8 cellular contexts compared by ENCODE assay signal in genomic region chr5:59769041-59769360, GRCh38.
DNase-seq lines count a peak whose midpoint lies in the region; ATAC-seq, FAIRE-seq and TF ChIP-seq lines count a peak whose summit lies in the region.

No MANE protein-coding gene starts in this region.

- no peak for FAIRE-seq in GM12892 (lab: Jason Lieb, UNC)

- intact Hi-C loops in Caco-2 (cut with micrococcal nuclease; ENCODE audit: unreplicated experiment) (no loop called here), PC-9 (cut with micrococcal nuclease; ENCODE audit: unreplicated experiment) (loop anchor here (2.0 kb wide), 2 partner anchors 18 to 30 kb away; no protein-coding TSS in a partner anchor)

- H3F3A ChIP-seq in PC-9 (ENCODE audit: insufficient read depth, low read depth), result peaks cover 18% of the 10 kb centered on the region

- H3K79me2 ChIP-seq in PC-9 (ENCODE audit: low read depth) (peaks cover 37% of the 10 kb centered on the region), fibroblast of lung (ENCODE audit: control insufficient read depth, insufficient read depth, low read length) (no peaks in the 10 kb centered on the region), mesendoderm (ENCODE audit: control insufficient read depth, insufficient read depth, low read length) (no peaks in the 10 kb centered on the region)

- H3K9me3 Mint-ChIP-seq in Caco-2 (ENCODE audit: unreplicated experiment), result no peaks in the 10 kb centered on the region
- no peaks in the 10 kb centered on the region for H3K9me3 Mint-ChIP-seq in progenitor cell of endocrine pancreas (ENCODE audit: low read depth)

- no peak overlapping the region for H3K18ac ChIP-seq in mesendoderm (ENCODE audit: low read length)

- no peak overlapping the region for H2BK15ac ChIP-seq in mesendoderm (replicated peaks; ENCODE audit: low read depth)

- H3K36me3 Mint-ChIP-seq in Caco-2 (ENCODE audit: insufficient read depth, unreplicated experiment) (no peaks in the 10 kb centered on the region), progenitor cell of endocrine pancreas (ENCODE audit: insufficient read depth) (no peaks in the 10 kb centered on the region)

- TF ChIP-seq CTCF in Caco-2 (IDR thresholded peaks at IDR 0.05; ENCODE audit: insufficient read depth in 1 of 2, low read depth in 1 of 2, low read length in 1 of 2, severe bottlenecking in 1 of 2, unreplicated experiment in 1 of 2) (no peak), PC-9 (conservative IDR thresholded peaks at IDR 0.05) (no peak), fibroblast of lung (conservative IDR thresholded peaks at IDR 0.05 in 1 of 2, IDR thresholded peaks at IDR 0.05 in 1 of 2; ENCODE audit: low read depth in 1 of 2, low read length in 2 of 2) (no peak), progenitor cell of endocrine pancreas (IDR thresholded peaks at IDR 0.05; ENCODE audit: unreplicated experiment) (no peak)

- H3K9ac ChIP-seq in fibroblast of lung (ENCODE audit: insufficient read depth, low read length), result peak overlapping the region; percentile 16
- no peak overlapping the region for H3K9ac ChIP-seq in mesendoderm (ENCODE audit: low read length)

- no peak overlapping the region for H2BK5ac ChIP-seq in mesendoderm (ENCODE audit: low read length)

- no peak overlapping the region for H3K4ac ChIP-seq in mesendoderm (ENCODE audit: low read depth, low read length)

- H3K27me3 ChIP-seq in Caco-2 (replicated peaks; ENCODE audit: control insufficient read depth, insufficient read depth, low read length), result 0 out of 2 replicates have a peak, but pooled peaks cover 4% of the 10 kb centered on the region
- H3K27me3 ChIP-seq in PC-9 (ENCODE audit: insufficient read depth, low read depth), result no peaks in the 10 kb centered on the region
- peaks cover 7% of the 10 kb centered on the region for H3K27me3 ChIP-seq in fibroblast of lung (ENCODE audit: control insufficient read depth, insufficient read depth, low read length)
- H3K27me3 ChIP-seq in mesendoderm (ENCODE audit: insufficient read depth, low read length, poor library complexity), result no peaks in the 10 kb centered on the region

- no peak for ATAC-seq in GM18505 (IDR thresholded peaks at IDR 0.05; ENCODE audit: unreplicated experiment)

- H3K4me1 Mint-ChIP-seq in Caco-2 (ENCODE audit: low read depth, unreplicated experiment) (peaks cover 4% of the 10 kb centered on the region), progenitor cell of endocrine pancreas (ENCODE audit: low read depth) (peaks cover 20% of the 10 kb centered on the region)

- no peaks in the 10 kb centered on the region for H3K36me3 ChIP-seq in Caco-2 (ENCODE audit: control insufficient read depth, insufficient read depth, low read length)
- H3K36me3 ChIP-seq in PC-9 (ENCODE audit: low read depth), result no peaks in the 10 kb centered on the region
- no peaks in the 10 kb centered on the region for H3K36me3 ChIP-seq in fibroblast of lung (ENCODE audit: control insufficient read depth, insufficient read depth, low read length)
- no peaks in the 10 kb centered on the region for H3K36me3 ChIP-seq in mesendoderm (ENCODE audit: control insufficient read depth, insufficient read depth, low read length)

- H3K23ac ChIP-seq in mesendoderm (ENCODE audit: low read length), result no peak overlapping the region

- no peaks in the 10 kb centered on the region for H3K79me1 ChIP-seq in mesendoderm (ENCODE audit: low read length)

- no peak overlapping the region for H2AK5ac ChIP-seq in mesendoderm (ENCODE audit: low read length)

- no peak overlapping the region for H2BK120ac ChIP-seq in mesendoderm (ENCODE audit: low read depth, low read length)

- H3K4me3 ChIP-seq in Caco-2 (ENCODE audit: low read depth, low read length) (no peak overlapping the region), PC-9 (peak overlapping the region; percentile 88), fibroblast of lung (replicated peaks in 1 of 4; ENCODE audit: control extremely low read depth in 1 of 4, insufficient read depth in 1 of 4, low read depth in 3 of 4, low read length in 4 of 4) (peak overlapping the region; percentile 41 to 95 (median 54)), mesendoderm (ENCODE audit: low read length) (no peak overlapping the region)

- H3K27me3 Mint-ChIP-seq in Caco-2 (ENCODE audit: insufficient read depth, unreplicated experiment) (peaks cover 21% of the 10 kb centered on the region), progenitor cell of endocrine pancreas (peaks cover 10% of the 10 kb centered on the region)

- no peak for TF ChIP-seq POLR2A in GM18505 (IDR thresholded peaks at IDR 0.05; ENCODE audit: borderline replicate concordance, extremely low read depth, insufficient read depth, insufficient read length)
- TF ChIP-seq POLR2A in GM12892 (IDR thresholded peaks at IDR 0.05; ENCODE audit: low read depth, low read length), result no peak

- no peak overlapping the region for H4K5ac ChIP-seq in mesendoderm (ENCODE audit: low read length)

- DNase-seq in Caco-2, result no peak
- no peak for DNase-seq in PC-9
- DNase-seq in fibroblast of lung (ENCODE audit: low read depth in 2 of 2), result no peak
- DNase-seq in progenitor cell of endocrine pancreas (ENCODE audit: low spot score, unreplicated experiment), result no peak
- DNase-seq in mesendoderm, result no peak
- DNase-seq in NCI-H748 treated with DMSO at 0.1 percent for 48 hours (lab: John Stamatoyannopoulos, UW), result no peak
- no peak for DNase-seq in GM12892 (ENCODE audit: insufficient read length)

- CTCF ChIA-PET in Caco-2 (lab: Charles Lee), result no interaction called here
- CTCF ChIA-PET in PC-9 (lab: Charles Lee), result interaction anchor here (0.8 kb wide), 1 partner anchor 261 kb away, joined by 5 read pairs; no protein-coding TSS in a partner anchor

- no CpG with 5 or more reads among the region's 1 CpG for WGBS in mesendoderm (ENCODE audit: extremely low coverage, insufficient coverage, low lambda C conversion rate)

- H3K4me1 ChIP-seq in Caco-2, result 0 out of 2 replicates have a peak, but pooled peaks cover 4% of the 10 kb centered on the region
- peaks cover 64% of the 10 kb centered on the region for H3K4me1 ChIP-seq in PC-9 (replicated peaks; ENCODE audit: insufficient read depth)
- peaks cover 6% of the 10 kb centered on the region for H3K4me1 ChIP-seq in fibroblast of lung (ENCODE audit: control insufficient read depth, extremely low read depth, insufficient read depth, low read length)
- peaks cover 3% of the 10 kb centered on the region for H3K4me1 ChIP-seq in mesendoderm (ENCODE audit: control insufficient read depth, low read depth, low read length)

- H3K9me3 ChIP-seq in Caco-2, result no peaks in the 10 kb centered on the region
- H3K9me3 ChIP-seq in PC-9 (ENCODE audit: insufficient read depth, low read depth), result no peaks in the 10 kb centered on the region
- no peaks in the 10 kb centered on the region for H3K9me3 ChIP-seq in fibroblast of lung (ENCODE audit: control insufficient read depth, insufficient read depth, low read depth, low read length)

- peak overlapping the region; percentile 83 for H3K4me2 ChIP-seq in PC-9
- peak overlapping the region; percentile 93 for H3K4me2 ChIP-seq in fibroblast of lung (ENCODE audit: extremely low read depth, insufficient read depth, low read length)
- H3K4me2 ChIP-seq in mesendoderm (ENCODE audit: low read length), result no peak overlapping the region

- no peak overlapping the region for H3K56ac ChIP-seq in mesendoderm (ENCODE audit: low read length)

- H3K4me3 Mint-ChIP-seq in Caco-2 (ENCODE audit: unreplicated experiment) (peak overlapping the region; percentile 70), progenitor cell of endocrine pancreas (ENCODE audit: low read depth) (peak overlapping the region; percentile 77)

- no peak overlapping the region for H4K8ac ChIP-seq in mesendoderm (ENCODE audit: low read depth, low read length)

- no peak overlapping the region for H3K27ac Mint-ChIP-seq in Caco-2 (ENCODE audit: unreplicated experiment)
- H3K27ac Mint-ChIP-seq in progenitor cell of endocrine pancreas, result peak overlapping the region; percentile 84

- H4K20me1 ChIP-seq in PC-9 (ENCODE audit: insufficient read depth) (no peaks in the 10 kb centered on the region), fibroblast of lung (ENCODE audit: control insufficient read depth, extremely low read depth, insufficient read depth, low read length) (no peaks in the 10 kb centered on the region)

- H3K9me2 ChIP-seq in PC-9 (ENCODE audit: insufficient read depth), result no peaks in the 10 kb centered on the region

- POLR2A ChIA-PET in Caco-2 (lab: Charles Lee) (no interaction called here), PC-9 (lab: Charles Lee; ENCODE audit: unreplicated experiment) (interaction anchor here (0.5 kb wide), 1 partner anchor 12 kb away, joined by 3 read pairs; no protein-coding TSS in a partner anchor)

- H2AFZ ChIP-seq in PC-9 (peak overlapping the region; percentile 84), fibroblast of lung (ENCODE audit: low read length) (peak overlapping the region; percentile 79)

- H3K27ac ChIP-seq in PC-9, result peak overlapping the region; percentile 65
- H3K27ac ChIP-seq in fibroblast of lung (ENCODE audit: insufficient read depth, low read length), result no peak overlapping the region
- no peak overlapping the region for H3K27ac ChIP-seq in mesendoderm (ENCODE audit: low read depth, low read length)

- BruUV-seq in Caco-2 (replicated peaks; lab: Mats Ljungman, UMichigan), result no TSS peak
- BruUV-seq in PC-9 (replicated peaks; lab: Mats Ljungman, UMichigan), result no TSS peak

Comparison
In these comparisons a context has a peak if more than half of its experiments do, and no peak if none do; other contexts are left out.
1. H3K4me3 ChIP-seq: peak in PC-9 (single experiment) and fibroblast of lung (4 of 4); none in Caco-2 (single experiment) and mesendoderm (single experiment).